Comparison of ENCODE assay signal across 8 cellular contexts in genomic region chr4:17817027-17817426, GRCh38. TPM values are rescaled to one million over a fixed set of nuclear protein-coding genes. Genes with fewer than 3 reads are reported as not detected.
DNase-seq lines count a peak whose midpoint lies in the region; ATAC-seq and TF ChIP-seq lines count a peak whose summit lies in the region.

No MANE protein-coding gene starts in this region.

- peak; percentile 10 for DNase-seq in NCI-H2171 treated with DMSO at 0.1 percent for 48 hours (lab: John Stamatoyannopoulos, UW)
- DNase-seq in NCI-H2171 (lab: John Stamatoyannopoulos, UW): no peak
- DNase-seq in SK-N-DZ (ENCODE audit: low spot score): peak; percentile 18
- peak; percentile 47 for DNase-seq in epithelial cell of proximal tubule (ENCODE audit: low read depth)
- peak; percentile 57 for DNase-seq in non-pigmented ciliary epithelial cell (ENCODE audit: low read depth)
- no peak for DNase-seq in NCI-H2029 (lab: John Stamatoyannopoulos, UW)

- ATAC-seq in GM21367 (IDR thresholded peaks at IDR 0.05; ENCODE audit: unreplicated experiment) (peak; percentile 78), HG03571 (IDR thresholded peaks at IDR 0.05; ENCODE audit: unreplicated experiment) (peak; percentile 69)

- peak; percentile 65 for TF ChIP-seq CTCF in epithelial cell of proximal tubule (conservative IDR thresholded peaks at IDR 0.05; ENCODE audit: low read depth, low read length)

- H3K4me3 ChIP-seq in epithelial cell of proximal tubule (ENCODE audit: low read depth, low read length): no peak overlapping the region

RNA-seq across cellular contexts. Expression of gene NCAPG, which starts 6.2 kb away (rescaled TPM):
- 72.8 and 73.0 TPM in 2 replicates for polyA plus RNA-seq in SK-N-DZ (2014; cell fraction: cytosol; rRNA removed)
- polyA plus RNA-seq in SK-N-DZ (2014; cell fraction: nucleus; rRNA removed): 68.5 and 82.1 TPM in 2 replicates
- 56.4 and 66.9 TPM in 2 replicates for total RNA-seq in epithelial cell of proximal tubule

RNA-seq across cellular contexts. Expression of gene DCAF16, which starts 6.5 kb away (rescaled TPM):
- 75.8 and 81.5 TPM in 2 replicates for polyA plus RNA-seq in SK-N-DZ (2014; cell fraction: cytosol; rRNA removed)
- 42.2 and 65.6 TPM in 2 replicates for polyA plus RNA-seq in SK-N-DZ (2014; cell fraction: nucleus; rRNA removed)
- 18.6 and 27.0 TPM in 2 replicates for total RNA-seq in epithelial cell of proximal tubule

RNA-seq across cellular contexts. Expression of gene FAM184B, which starts 35.6 kb away (rescaled TPM):
- 0.03 TPM in 2 replicates for polyA plus RNA-seq in SK-N-DZ (2014; cell fraction: cytosol; rRNA removed)
- 0.09 and 0.28 TPM in 2 replicates for polyA plus RNA-seq in SK-N-DZ (2014; cell fraction: nucleus; rRNA removed)
- total RNA-seq in epithelial cell of proximal tubule: 0.07 and 0.17 TPM in 2 replicates

Comparison
In these comparisons a context has a peak if more than half of its experiments do, and no peak if none do; other contexts are left out.
1. DNase-seq: peak in NCI-H2171 treated with DMSO at 0.1 percent for 48 hours (single experiment), SK-N-DZ (single experiment), epithelial cell of proximal tubule (single experiment) and non-pigmented ciliary epithelial cell (single experiment); none in NCI-H2171 (single experiment) and NCI-H2029 (single experiment).